In the genomic region with DNA sequence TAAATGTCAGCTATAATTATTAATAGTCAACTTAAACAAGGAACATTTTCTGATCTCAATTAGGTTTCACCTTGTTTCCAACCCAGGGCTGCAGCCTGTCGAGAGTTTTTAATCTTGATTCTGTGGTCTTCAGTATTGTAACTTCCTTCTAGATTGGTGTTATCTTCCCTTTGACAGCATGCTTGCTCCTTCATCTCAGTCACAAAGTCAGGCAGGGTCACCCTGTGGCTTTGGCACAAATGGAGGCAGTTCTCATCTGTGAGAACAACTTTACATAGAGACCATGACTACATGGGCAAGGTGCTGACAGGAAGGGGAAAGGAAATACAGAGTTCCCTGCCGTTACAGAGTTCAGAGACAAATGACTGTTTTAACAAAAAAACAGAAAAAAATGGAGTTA, we compare ENCODE assay signal across 2 cellular contexts.
TF ChIP-seq lines count a peak whose summit lies in the region.

No MANE protein-coding gene starts in this region.

TF ChIP-seq in HepG2, 621 proteins besides CTCF, POLR2A, EP300 and RAD21:
- TF ChIP-seq AGO1 (IDR thresholded peaks at IDR 0.05; ENCODE audit: low read depth, low read length, poor library complexity, severe bottlenecking), result no peak
- TF ChIP-seq MED8 (CRISPR knock-in tag; IDR thresholded peaks at IDR 0.05; ENCODE audit: insufficient replicate concordance), result no peak
- TF ChIP-seq, protein P1, sequence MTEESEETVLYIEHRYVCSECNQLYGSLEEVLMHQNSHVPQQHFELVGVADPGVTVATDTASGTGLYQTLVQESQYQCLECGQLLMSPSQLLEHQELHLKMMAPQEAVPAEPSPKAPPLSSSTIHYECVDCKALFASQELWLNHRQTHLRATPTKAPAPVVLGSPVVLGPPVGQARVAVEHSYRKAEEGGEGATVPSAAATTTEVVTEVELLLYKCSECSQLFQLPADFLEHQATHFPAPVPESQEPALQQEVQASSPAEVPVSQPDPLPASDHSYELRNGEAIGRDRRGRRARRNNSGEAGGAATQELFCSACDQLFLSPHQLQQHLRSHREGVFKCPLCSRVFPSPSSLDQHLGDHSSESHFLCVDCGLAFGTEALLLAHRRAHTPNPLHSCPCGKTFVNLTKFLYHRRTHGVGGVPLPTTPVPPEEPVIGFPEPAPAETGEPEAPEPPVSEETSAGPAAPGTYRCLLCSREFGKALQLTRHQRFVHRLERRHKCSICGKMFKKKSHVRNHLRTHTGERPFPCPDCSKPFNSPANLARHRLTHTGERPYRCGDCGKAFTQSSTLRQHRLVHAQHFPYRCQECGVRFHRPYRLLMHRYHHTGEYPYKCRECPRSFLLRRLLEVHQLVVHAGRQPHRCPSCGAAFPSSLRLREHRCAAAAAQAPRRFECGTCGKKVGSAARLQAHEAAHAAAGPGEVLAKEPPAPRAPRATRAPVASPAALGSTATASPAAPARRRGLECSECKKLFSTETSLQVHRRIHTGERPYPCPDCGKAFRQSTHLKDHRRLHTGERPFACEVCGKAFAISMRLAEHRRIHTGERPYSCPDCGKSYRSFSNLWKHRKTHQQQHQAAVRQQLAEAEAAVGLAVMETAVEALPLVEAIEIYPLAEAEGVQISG (CRISPR knock-in tag; IDR thresholded peaks at IDR 0.05), result no peak
- no peak for TF ChIP-seq ZNF230 (CRISPR knock-in tag; IDR thresholded peaks at IDR 0.05)
- TF ChIP-seq ZNF567 (CRISPR knock-in tag; IDR thresholded peaks at IDR 0.05; ENCODE audit: borderline replicate concordance), result no peak
- peak; percentile 95 for TF ChIP-seq RBM22 (optimal IDR thresholded peaks at IDR 0.05; ENCODE audit: low read length)

TF ChIP-seq in SK-N-SH, 30 proteins besides CTCF, POLR2A, EP300 and RAD21:
- peak; percentile 4; the same call in 1 of the 2 replicates for TF ChIP-seq FOSL2 (IDR thresholded peaks at IDR 0.05; ENCODE audit: borderline replicate concordance, low read depth)
- no peak for TF ChIP-seq MXI1 (IDR thresholded peaks at IDR 0.05; ENCODE audit: low read depth, low read length)
TF ChIP-seq in SK-N-SH: peak in this region for 1.
